In genomic region chr9:114806571-114806970, GRCh38 we compare ENCODE assay signal across 9 cellular contexts. TPM values are rescaled to one million over a fixed set of nuclear protein-coding genes. Genes with fewer than 3 reads are reported as not detected.
DNase-seq lines count a peak whose midpoint lies in the region; ATAC-seq and TF ChIP-seq lines count a peak whose summit lies in the region.
"Had no signal": no experiment of that assay in that cellular context is flagged by ENCODE, and none has a peak within 500 bp of the region (broad histone marks: within the 10 kb centered on the region; RNA-seq: fewer than 3 reads in every experiment).

No MANE protein-coding gene starts in this region.

- no peaks in the 10 kb centered on the region for H3K36me3 Mint-ChIP-seq in H9 (ENCODE audit: insufficient read depth in 1 of 3, low read depth in 3 of 3)
- no peaks in the 10 kb centered on the region for H3K36me3 Mint-ChIP-seq in WTC11

- H3K4me1 ChIP-seq in H9 (ENCODE audit: insufficient read depth, low read length) (peaks cover 8% of the 10 kb centered on the region; the same call in 1 of the 2 replicates), OCI-LY1 (ENCODE audit: insufficient read depth, low read length, severe bottlenecking) (peaks cover 13% of the 10 kb centered on the region)

- H3K9ac ChIP-seq in H9 (ENCODE audit: extremely low read depth, insufficient read length, low read length) (no peak overlapping the region), OCI-LY1 (ENCODE audit: low read length) (no peak overlapping the region)

- H3T11ph ChIP-seq in H9 (ENCODE audit: low read length) = no peak overlapping the region

- H3K23me2 ChIP-seq in H9 (ENCODE audit: insufficient read length, low read depth, low read length, poor library complexity, severe bottlenecking) = no peaks in the 10 kb centered on the region

- H3K79me2 ChIP-seq in H9 (ENCODE audit: insufficient read depth, low read length) = no peaks in the 10 kb centered on the region
- H3K79me2 ChIP-seq in OCI-LY1 (ENCODE audit: insufficient read depth, low read length) = no peaks in the 10 kb centered on the region

- H3K4ac ChIP-seq in H9 (ENCODE audit: low read depth, low read length) = no peak overlapping the region

- DNase-seq in H9 (no peak), mucosa of gallbladder (ENCODE audit: low spot score) (peak; percentile 65), MG63 (no peak), GM19240 (ENCODE audit: insufficient read length, low spot score) (no peak), substantia nigra (lab: John Stamatoyannopoulos, UW) (no peak), WTC11 (ENCODE audit: low spot score) (no peak)

- no peak overlapping the region for H2BK20ac ChIP-seq in H9 (ENCODE audit: low read depth, low read length, poor library complexity, severe bottlenecking)

- H3K4me3 Mint-ChIP-seq in H9 (no peak overlapping the region), WTC11 (no peak overlapping the region)

- no peak overlapping the region for H2BK15ac ChIP-seq in H9 (ENCODE audit: low read depth, low read length)

- H3K27ac Mint-ChIP-seq in H9 (no peak overlapping the region), WTC11 (no peak overlapping the region)

- H3K4me1 Mint-ChIP-seq in H9 = peaks cover 25 to 27% of the 10 kb centered on the region in 2 experiments
- peaks cover 33% of the 10 kb centered on the region for H3K4me1 Mint-ChIP-seq in WTC11

- no peak for TF ChIP-seq CTCF in H9 (conservative IDR thresholded peaks at IDR 0.05)
- TF ChIP-seq CTCF in OCI-LY1 (IDR thresholded peaks at IDR 0.05; ENCODE audit: low read length) = no peak
- no peak for TF ChIP-seq CTCF in WTC11 (IDR thresholded peaks at IDR 0.05)

- H2AFZ ChIP-seq in H9 (ENCODE audit: low read length) (no peak overlapping the region), OCI-LY1 (ENCODE audit: low read length) (no peak overlapping the region)

- H3K4me2 ChIP-seq in H9 (ENCODE audit: insufficient read depth, insufficient read length, low read length) = peak overlapping the region; percentile 22
- peak overlapping the region; percentile 46; the same call in 1 of the 2 replicates for H3K4me2 ChIP-seq in OCI-LY1 (ENCODE audit: low read length)

- H3K9me3 ChIP-seq in H9 (ENCODE audit: control insufficient read depth, low read depth, low read length) (no peaks in the 10 kb centered on the region), OCI-LY1 (ENCODE audit: low read length) (no peaks in the 10 kb centered on the region), MG63 (no peaks in the 10 kb centered on the region)

- no peak overlapping the region for H4K5ac ChIP-seq in H9 (ENCODE audit: insufficient read length, low read depth, low read length)

- H3K56ac ChIP-seq in H9 (ENCODE audit: insufficient read length, low read depth, low read length) = no peak overlapping the region

- H4K91ac ChIP-seq in H9 (ENCODE audit: insufficient read length, low read depth, low read length) = no peak overlapping the region

- H3K4me3 ChIP-seq in OCI-LY1 (ENCODE audit: low read depth, low read length, poor library complexity, severe bottlenecking) (no peak overlapping the region), MG63 (no peak overlapping the region)
- H3K4me3 ChIP-seq: lung had no signal

- H4K20me1 ChIP-seq in H9 (ENCODE audit: control insufficient read depth, insufficient read depth, insufficient read length) (no peaks in the 10 kb centered on the region), OCI-LY1 (ENCODE audit: insufficient read depth, low read length) (no peaks in the 10 kb centered on the region)

- H2BK120ac ChIP-seq in H9 (ENCODE audit: low read depth, low read length, poor library complexity, severe bottlenecking) = no peak overlapping the region

- no CpG with 5 or more reads among the region's 2 CpGs for WGBS in H9 (ENCODE audit: extremely low coverage, insufficient read length, low lambda C conversion rate)

- no peak overlapping the region for H2AK5ac ChIP-seq in H9 (ENCODE audit: insufficient read length, low read length)

- H3K23ac ChIP-seq in H9 (ENCODE audit: insufficient read length, low read depth, low read length) = no peak overlapping the region

- H2BK5ac ChIP-seq in H9 (ENCODE audit: insufficient read length, low read length) = no peak overlapping the region

- ATAC-seq in GM18519 (IDR thresholded peaks at IDR 0.05; ENCODE audit: low FRiP score, unreplicated experiment) (peak; percentile 26), WTC11 (no peak)

- H3K27ac ChIP-seq in H9 (ENCODE audit: insufficient read length, low read depth, low read length) = no peak overlapping the region
- no peak overlapping the region for H3K27ac ChIP-seq in OCI-LY1 (ENCODE audit: low read depth, low read length, poor library complexity, severe bottlenecking)
- H3K27ac ChIP-seq in substantia nigra (ENCODE audit: low read depth, low read length, poor library complexity, severe bottlenecking) = no peak overlapping the region

- H3K9me2 ChIP-seq in OCI-LY1 (ENCODE audit: low read depth, low read length) = no peaks in the 10 kb centered on the region

- CTCF ChIA-PET in WTC11 (lab: Charles Lee) = interaction anchor here (1.3 kb wide), 1 partner anchor 100 kb away, joined by 11 read pairs; no protein-coding TSS in a partner anchor

- no peaks in the 10 kb centered on the region for H3K79me1 ChIP-seq in H9 (ENCODE audit: insufficient read depth, low read depth, low read length, poor library complexity, severe bottlenecking)

- POLR2A ChIA-PET in WTC11 (lab: Charles Lee) = no interaction called here

- H3K9me3 Mint-ChIP-seq in H9 (no peaks in the 10 kb centered on the region), WTC11 (no peaks in the 10 kb centered on the region)

- no peaks in the 10 kb centered on the region for H3K27me3 ChIP-seq in H9 (ENCODE audit: insufficient read depth, low read length)
- H3K27me3 ChIP-seq in OCI-LY1 (ENCODE audit: insufficient read depth, low read length) = no peaks in the 10 kb centered on the region
- no peaks in the 10 kb centered on the region for H3K27me3 ChIP-seq in MG63

- H3K36me3 ChIP-seq in OCI-LY1 (ENCODE audit: insufficient read depth, low read length) = no peaks in the 10 kb centered on the region
- no peaks in the 10 kb centered on the region for H3K36me3 ChIP-seq in MG63

- no peak overlapping the region for H3K14ac ChIP-seq in H9 (ENCODE audit: insufficient read depth, low read length)

- H2BK12ac ChIP-seq in H9 (ENCODE audit: insufficient read length, low read depth, low read length) = no peak overlapping the region

- H4K8ac ChIP-seq in H9 (replicated peaks; ENCODE audit: insufficient read length, low read depth, low read length) = no peak overlapping the region

- no peaks in the 10 kb centered on the region for H3F3A ChIP-seq in OCI-LY1 (ENCODE audit: insufficient read depth, low read length)

- H3K18ac ChIP-seq in H9 (ENCODE audit: insufficient read length, low read depth, low read length) = no peak overlapping the region

- peaks cover 13% of the 10 kb centered on the region for H3K27me3 Mint-ChIP-seq in H9 (ENCODE audit: low read depth)
- no peaks in the 10 kb centered on the region; the same call in none of the 2 replicates for H3K27me3 Mint-ChIP-seq in WTC11 (ENCODE audit: low read depth)

TF ChIP-seq in WTC11, 78 proteins besides CTCF, POLR2A, EP300 and RAD21:
- TF ChIP-seq SP1 (CRISPR knock-in tag; conservative IDR thresholded peaks at IDR 0.05) (no peak), IRF2 (CRISPR knock-in tag; IDR thresholded peaks at IDR 0.05; ENCODE audit: borderline replicate concordance, low read depth) (no peak), ZNF138 (CRISPR knock-in tag; conservative IDR thresholded peaks at IDR 0.05) (no peak), ZNF263 (CRISPR knock-in tag; IDR thresholded peaks at IDR 0.05; ENCODE audit: low read depth) (no peak), OVOL2 (CRISPR knock-in tag; IDR thresholded peaks at IDR 0.05; ENCODE audit: borderline replicate concordance) (no peak)

RNA-seq across cellular contexts. Expression of gene TNFSF15, which starts 0.7 kb away (rescaled TPM):
- not detected in 2 replicates for total RNA-seq in H9 (2021)
- total RNA-seq in mucosa of gallbladder = 2.2 TPM
- 0.20 and 0.42 TPM in 2 replicates for total RNA-seq in MG63 (2014; rRNA removed; shearing (Covaris generic); ENCODE audit: low replicate concordance)
- 0.09 to 0.11 TPM (median 0.09 TPM) in 3 replicates for total RNA-seq in WTC11 (2021)
